In the genomic region with DNA sequence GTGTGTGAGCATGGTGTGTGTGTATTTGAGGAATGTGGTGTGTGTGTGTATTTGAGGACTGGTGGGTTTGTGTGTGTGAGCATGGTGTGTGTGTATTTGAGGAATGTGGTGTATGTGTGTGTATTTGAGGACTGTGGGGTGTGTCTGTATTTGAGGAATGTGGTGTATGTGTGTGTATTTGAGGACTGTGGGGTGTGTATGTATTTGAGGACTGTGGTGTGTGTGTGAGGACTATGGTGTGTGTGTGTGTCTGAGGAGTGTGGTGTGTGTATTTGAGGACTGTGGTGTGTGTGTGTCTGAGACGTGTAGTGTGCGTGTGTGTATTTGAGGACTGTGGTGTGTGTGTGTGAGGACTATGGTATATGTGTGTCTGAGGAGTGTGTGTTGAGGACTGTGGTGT, we compare ENCODE assay signal across 1 cellular context.
A peak's percentile ranks its signal among the peaks of the same experiment; 100 is the strongest.
TF ChIP-seq lines count a peak whose summit lies in the region.

No MANE protein-coding gene starts in this region.

TF ChIP-seq in HepG2, 621 proteins besides CTCF, POLR2A, EP300 and RAD21 (continued from another document):
- TF ChIP-seq, protein P1, sequence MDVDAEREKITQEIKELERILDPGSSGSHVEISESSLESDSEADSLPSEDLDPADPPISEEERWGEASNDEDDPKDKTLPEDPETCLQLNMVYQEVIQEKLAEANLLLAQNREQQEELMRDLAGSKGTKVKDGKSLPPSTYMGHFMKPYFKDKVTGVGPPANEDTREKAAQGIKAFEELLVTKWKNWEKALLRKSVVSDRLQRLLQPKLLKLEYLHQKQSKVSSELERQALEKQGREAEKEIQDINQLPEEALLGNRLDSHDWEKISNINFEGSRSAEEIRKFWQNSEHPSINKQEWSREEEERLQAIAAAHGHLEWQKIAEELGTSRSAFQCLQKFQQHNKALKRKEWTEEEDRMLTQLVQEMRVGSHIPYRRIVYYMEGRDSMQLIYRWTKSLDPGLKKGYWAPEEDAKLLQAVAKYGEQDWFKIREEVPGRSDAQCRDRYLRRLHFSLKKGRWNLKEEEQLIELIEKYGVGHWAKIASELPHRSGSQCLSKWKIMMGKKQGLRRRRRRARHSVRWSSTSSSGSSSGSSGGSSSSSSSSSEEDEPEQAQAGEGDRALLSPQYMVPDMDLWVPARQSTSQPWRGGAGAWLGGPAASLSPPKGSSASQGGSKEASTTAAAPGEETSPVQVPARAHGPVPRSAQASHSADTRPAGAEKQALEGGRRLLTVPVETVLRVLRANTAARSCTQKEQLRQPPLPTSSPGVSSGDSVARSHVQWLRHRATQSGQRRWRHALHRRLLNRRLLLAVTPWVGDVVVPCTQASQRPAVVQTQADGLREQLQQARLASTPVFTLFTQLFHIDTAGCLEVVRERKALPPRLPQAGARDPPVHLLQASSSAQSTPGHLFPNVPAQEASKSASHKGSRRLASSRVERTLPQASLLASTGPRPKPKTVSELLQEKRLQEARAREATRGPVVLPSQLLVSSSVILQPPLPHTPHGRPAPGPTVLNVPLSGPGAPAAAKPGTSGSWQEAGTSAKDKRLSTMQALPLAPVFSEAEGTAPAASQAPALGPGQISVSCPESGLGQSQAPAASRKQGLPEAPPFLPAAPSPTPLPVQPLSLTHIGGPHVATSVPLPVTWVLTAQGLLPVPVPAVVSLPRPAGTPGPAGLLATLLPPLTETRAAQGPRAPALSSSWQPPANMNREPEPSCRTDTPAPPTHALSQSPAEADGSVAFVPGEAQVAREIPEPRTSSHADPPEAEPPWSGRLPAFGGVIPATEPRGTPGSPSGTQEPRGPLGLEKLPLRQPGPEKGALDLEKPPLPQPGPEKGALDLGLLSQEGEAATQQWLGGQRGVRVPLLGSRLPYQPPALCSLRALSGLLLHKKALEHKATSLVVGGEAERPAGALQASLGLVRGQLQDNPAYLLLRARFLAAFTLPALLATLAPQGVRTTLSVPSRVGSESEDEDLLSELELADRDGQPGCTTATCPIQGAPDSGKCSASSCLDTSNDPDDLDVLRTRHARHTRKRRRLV (CRISPR knock-in tag; IDR thresholded peaks at IDR 0.05): no peak
- TF ChIP-seq, protein P2, sequence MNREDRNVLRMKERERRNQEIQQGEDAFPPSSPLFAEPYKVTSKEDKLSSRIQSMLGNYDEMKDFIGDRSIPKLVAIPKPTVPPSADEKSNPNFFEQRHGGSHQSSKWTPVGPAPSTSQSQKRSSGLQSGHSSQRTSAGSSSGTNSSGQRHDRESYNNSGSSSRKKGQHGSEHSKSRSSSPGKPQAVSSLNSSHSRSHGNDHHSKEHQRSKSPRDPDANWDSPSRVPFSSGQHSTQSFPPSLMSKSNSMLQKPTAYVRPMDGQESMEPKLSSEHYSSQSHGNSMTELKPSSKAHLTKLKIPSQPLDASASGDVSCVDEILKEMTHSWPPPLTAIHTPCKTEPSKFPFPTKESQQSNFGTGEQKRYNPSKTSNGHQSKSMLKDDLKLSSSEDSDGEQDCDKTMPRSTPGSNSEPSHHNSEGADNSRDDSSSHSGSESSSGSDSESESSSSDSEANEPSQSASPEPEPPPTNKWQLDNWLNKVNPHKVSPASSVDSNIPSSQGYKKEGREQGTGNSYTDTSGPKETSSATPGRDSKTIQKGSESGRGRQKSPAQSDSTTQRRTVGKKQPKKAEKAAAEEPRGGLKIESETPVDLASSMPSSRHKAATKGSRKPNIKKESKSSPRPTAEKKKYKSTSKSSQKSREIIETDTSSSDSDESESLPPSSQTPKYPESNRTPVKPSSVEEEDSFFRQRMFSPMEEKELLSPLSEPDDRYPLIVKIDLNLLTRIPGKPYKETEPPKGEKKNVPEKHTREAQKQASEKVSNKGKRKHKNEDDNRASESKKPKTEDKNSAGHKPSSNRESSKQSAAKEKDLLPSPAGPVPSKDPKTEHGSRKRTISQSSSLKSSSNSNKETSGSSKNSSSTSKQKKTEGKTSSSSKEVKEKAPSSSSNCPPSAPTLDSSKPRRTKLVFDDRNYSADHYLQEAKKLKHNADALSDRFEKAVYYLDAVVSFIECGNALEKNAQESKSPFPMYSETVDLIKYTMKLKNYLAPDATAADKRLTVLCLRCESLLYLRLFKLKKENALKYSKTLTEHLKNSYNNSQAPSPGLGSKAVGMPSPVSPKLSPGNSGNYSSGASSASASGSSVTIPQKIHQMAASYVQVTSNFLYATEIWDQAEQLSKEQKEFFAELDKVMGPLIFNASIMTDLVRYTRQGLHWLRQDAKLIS (CRISPR knock-in tag; IDR thresholded peaks at IDR 0.05): no peak
- TF ChIP-seq SOX6 (IDR thresholded peaks at IDR 0.05) (peak; percentile 55; the same call in 1 of the 2 replicates), SOX6 (CRISPR knock-in tag; IDR thresholded peaks at IDR 0.05) (no peak), HNRNPL (IDR thresholded peaks at IDR 0.05; ENCODE audit: low read depth, low read length) (no peak)
